In the genomic region with DNA sequence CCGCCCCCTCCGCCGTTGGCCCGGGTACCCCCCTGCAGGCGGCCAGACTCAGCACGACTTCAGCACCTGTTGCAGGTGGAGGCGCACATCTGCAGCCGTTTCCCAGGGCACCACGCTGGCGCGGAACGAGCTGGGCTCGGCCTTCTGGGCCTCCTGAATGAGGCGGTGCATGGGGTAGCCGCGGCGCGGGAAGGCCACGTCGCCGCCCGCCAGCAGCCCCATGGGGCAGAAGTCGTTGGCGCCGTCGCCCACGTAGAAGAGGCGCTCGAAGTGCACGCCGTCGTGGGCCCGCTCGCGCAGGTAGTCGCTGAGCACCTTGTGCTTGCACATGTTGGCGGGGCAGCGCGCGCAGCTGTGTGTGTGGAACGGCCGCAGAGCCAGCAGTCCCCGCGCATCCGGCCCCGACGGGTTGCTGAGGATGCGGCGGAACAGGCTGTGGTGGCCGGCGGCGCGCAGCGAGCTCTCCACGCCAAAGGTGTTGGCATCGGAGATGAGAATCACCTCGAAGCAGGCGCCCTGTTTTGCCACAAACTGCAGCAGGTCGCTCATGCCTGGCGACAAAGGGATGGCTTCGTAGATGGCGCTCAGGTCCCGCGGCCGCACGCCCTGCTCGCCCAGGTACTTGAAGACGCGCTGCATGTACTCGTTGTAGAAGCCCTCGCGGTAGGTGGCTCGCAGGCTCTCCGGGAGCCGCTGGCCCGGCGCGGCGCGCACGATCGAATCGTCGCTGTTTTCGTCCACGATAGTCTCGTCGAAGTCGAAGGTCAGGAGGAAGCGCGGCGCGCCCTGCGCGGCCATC, we compare ENCODE assay signal across 8 cellular contexts. TPM values are rescaled to one million over a fixed set of nuclear protein-coding genes. Genes with fewer than 3 reads are reported as not detected.
DNase-seq lines count a peak whose midpoint lies in the region; ATAC-seq, FAIRE-seq and TF ChIP-seq lines count a peak whose summit lies in the region.

No MANE protein-coding gene starts in this region.

- BruUV-seq in PC-3 (replicated peaks; lab: Mats Ljungman, UMichigan) (no TSS peak), GM12878 (replicated peaks; lab: Mats Ljungman, UMichigan) (no TSS peak)

- no peaks in the 10 kb centered on the region for H3K9me2 ChIP-seq in PC-3 (replicated peaks; ENCODE audit: low read length)

- no peak overlapping the region for H4K8ac ChIP-seq in mesenchymal stem cell (ENCODE audit: low read length)

- POLR2A ChIA-PET in PC-3 (lab: Charles Lee; ENCODE audit: unreplicated experiment): no interaction called here
- POLR2A ChIA-PET in GM12878 (lab: Charles Lee): interaction anchor here (0.7 to 3.6 kb wide), 4 partner anchors 10 to 45 kb away, joined by 3 to 12 read pairs (median 3); no protein-coding TSS in a partner anchor

- H2AK5ac ChIP-seq in mesenchymal stem cell (ENCODE audit: low read length, severe bottlenecking): no peak overlapping the region

- H2BK120ac ChIP-seq in mesenchymal stem cell (ENCODE audit: low read depth, low read length): no peak overlapping the region

- peaks cover 24% of the 10 kb centered on the region for H3K27me3 ChIP-seq in PC-3 (ENCODE audit: low read length)
- no peaks in the 10 kb centered on the region for H3K27me3 ChIP-seq in GM12878 (replicated peaks in 1 of 2; ENCODE audit: control insufficient read depth in 2 of 2, insufficient read depth in 2 of 2, low read length in 1 of 2)
- H3K27me3 ChIP-seq in mesenchymal stem cell (ENCODE audit: control insufficient read depth in 1 of 2, insufficient read depth in 1 of 2, low read length in 2 of 2): peaks cover 50 to 77% of the 10 kb centered on the region in 2 experiments

- DNase-seq in ELR (ENCODE audit: low read depth) (peak; percentile 25), PC-3 (no peak), GM12878 (ENCODE audit: low read depth, low spot score) (no peak), mesenchymal stem cell (peak; percentile 23), NCI-H1092 treated with DMSO at 0.1 percent for 48 hours (lab: John Stamatoyannopoulos, UW) (no peak), inferior parietal cortex (ENCODE audit: extremely low spot score) (no peak)

- H2BK15ac ChIP-seq in mesenchymal stem cell (ENCODE audit: low read depth, poor library complexity, severe bottlenecking): no peak overlapping the region

- no peak overlapping the region for H4K91ac ChIP-seq in mesenchymal stem cell (ENCODE audit: low read length)

- FAIRE-seq in GM12878 (lab: Jason Lieb, UNC): no peak

- CTCF ChIA-PET in PC-3 (lab: Charles Lee) (no interaction called here), GM12878 (lab: Yijun Ruan, JAX) (interaction anchor here (0.6 to 8.2 kb wide), 8 partner anchors 9 to 192 kb away, joined by 3 to 89 read pairs (median 7); a partner anchor contains a TSS)

- H2AFZ ChIP-seq in PC-3 (ENCODE audit: low read length) (no peak overlapping the region), GM12878 (ENCODE audit: control insufficient read depth, low read depth, low read length) (no peak overlapping the region), mesenchymal stem cell (ENCODE audit: low read depth, low read length) (no peak overlapping the region)

- H3K79me1 ChIP-seq in mesenchymal stem cell (replicated peaks; ENCODE audit: low read length, poor library complexity, severe bottlenecking): no peaks in the 10 kb centered on the region

- no peak overlapping the region for H2BK5ac ChIP-seq in mesenchymal stem cell (ENCODE audit: low read depth, low read length, poor library complexity, severe bottlenecking)

- no peaks in the 10 kb centered on the region for H4K20me1 ChIP-seq in PC-3 (ENCODE audit: low read length)
- H4K20me1 ChIP-seq in GM12878 (ENCODE audit: control insufficient read depth, insufficient read depth): 0 out of 2 replicates have a peak, but pooled peaks cover 7% of the 10 kb centered on the region

- H3K36me3 ChIP-seq in PC-3 (ENCODE audit: low read depth, low read length) (no peaks in the 10 kb centered on the region), GM12878 (ENCODE audit: control insufficient read depth in 2 of 2, insufficient read depth in 2 of 2, low read length in 1 of 2) (peaks cover 6 to 13% of the 10 kb centered on the region in 2 experiments), mesenchymal stem cell (ENCODE audit: control insufficient read depth in 1 of 2, insufficient read depth in 2 of 2, low read depth in 1 of 2, low read length in 2 of 2) (peaks cover 0 to 11% of the 10 kb centered on the region in 2 experiments)

- no peak overlapping the region for H2BK12ac ChIP-seq in mesenchymal stem cell (ENCODE audit: low read length in 2 of 2)

- TF ChIP-seq EP300 in GM12878 (IDR thresholded peaks at IDR 0.05; ENCODE audit: borderline replicate concordance in 1 of 2, control insufficient read depth in 1 of 2, low read depth in 2 of 2, low read length in 2 of 2): no peak

- H3K27ac ChIP-seq in PC-3 (ENCODE audit: low read length): no peak overlapping the region
- no peak overlapping the region for H3K27ac ChIP-seq in GM12878 (ENCODE audit: control insufficient read depth, insufficient read depth)
- H3K27ac ChIP-seq in mesenchymal stem cell (ENCODE audit: low read length, poor library complexity, severe bottlenecking): no peak overlapping the region

- SMC1A ChIA-PET in GM12878 (lab: Charles Lee; ENCODE audit: uncharacterized antibody, unreplicated experiment): interaction anchor here (1.1 to 7.3 kb wide), 2 partner anchors 33 to 44 kb away, joined by 4 to 118 read pairs; no protein-coding TSS in a partner anchor

- intact Hi-C loops in PC-3 (cut with micrococcal nuclease): no loop called here
- intact Hi-C loops in GM12878 (cut with micrococcal nuclease; ENCODE audit: unreplicated experiment): no loop called here

- 12% methylated on average over 95 of the region's 95 CpGs for WGBS in GM12878 (ENCODE audit: insufficient coverage, insufficient replicate concordance, low lambda C conversion rate, missing lambda C conversion rate)
- WGBS in mesenchymal stem cell: 6% methylated on average over 82 of the region's 95 CpGs

- H3K14ac ChIP-seq in mesenchymal stem cell (ENCODE audit: low read length in 2 of 2): no peak overlapping the region

- no peak overlapping the region for H3K18ac ChIP-seq in mesenchymal stem cell (ENCODE audit: low read depth in 1 of 2, low read length in 2 of 2)

- H3K4me3 ChIP-seq in PC-3 (ENCODE audit: low read length) (peak overlapping the region; percentile 36; the same call in 1 of the 2 replicates), GM12878 (peak overlapping the region; percentile 48; the same call in 1 of the 2 replicates), mesenchymal stem cell (ENCODE audit: insufficient read depth in 1 of 2, low read depth in 1 of 2, low read length in 2 of 2) (peak overlapping the region in 1 of 2 experiments; percentile 11)

- TF ChIP-seq CTCF in PC-3 (conservative IDR thresholded peaks at IDR 0.05; ENCODE audit: low read depth, low read length) (no peak), GM12878 (IDR thresholded peaks at IDR 0.05 in 2 of 3, conservative IDR thresholded peaks at IDR 0.05 in 1 of 3; ENCODE audit: control insufficient read depth in 2 of 3, extremely low read depth in 1 of 3, insufficient read depth in 1 of 3, low read depth in 3 of 3, low read length in 3 of 3) (no peak)

- no peaks in the 10 kb centered on the region for H3F3A ChIP-seq in PC-3 (ENCODE audit: low read length, unreplicated experiment)

- H3K4me1 ChIP-seq in PC-3 (ENCODE audit: insufficient read depth, low read length) (peaks cover 4% of the 10 kb centered on the region; the same call in 1 of the 2 replicates), GM12878 (ENCODE audit: control insufficient read depth, insufficient read depth, low read length) (peaks cover 34% of the 10 kb centered on the region), mesenchymal stem cell (ENCODE audit: control insufficient read depth, insufficient read depth, low read depth, low read length) (peaks cover 19% of the 10 kb centered on the region)

- in situ Hi-C loops in GM12878 (cut with MboI): loop anchor here (10.0 kb wide), 1 partner anchor 50 kb away; no protein-coding TSS in a partner anchor

- H3K4me2 ChIP-seq in PC-3 (ENCODE audit: low read length) (peak overlapping the region; percentile 55), GM12878 (ENCODE audit: control insufficient read depth, insufficient read depth) (peak overlapping the region; percentile 62), mesenchymal stem cell (ENCODE audit: low read length, poor library complexity, severe bottlenecking) (peak overlapping the region; percentile 70)

- RAD21 ChIA-PET in GM12878 (lab: Charles Lee; ENCODE audit: unreplicated experiment): interaction anchor here (1.0 to 5.9 kb wide), 3 partner anchors 11 to 44 kb away, joined by 6 to 72 read pairs (median 51); a partner anchor contains a TSS

- no peaks in the 10 kb centered on the region for H3K9me3 ChIP-seq in PC-3 (ENCODE audit: low read length)
- no peaks in the 10 kb centered on the region for H3K9me3 ChIP-seq in GM12878 (replicated peaks; ENCODE audit: control insufficient read depth, insufficient read depth, low read length)
- H3K9me3 ChIP-seq in mesenchymal stem cell (ENCODE audit: control insufficient read depth, low read length): no peaks in the 10 kb centered on the region

- TF ChIP-seq POLR2A in GM12878 (IDR thresholded peaks at IDR 0.05; ENCODE audit: low read depth, low read length): peak; percentile 86

- H3K9ac ChIP-seq in PC-3 (ENCODE audit: low read length): no peak overlapping the region
- no peak overlapping the region for H3K9ac ChIP-seq in GM12878 (ENCODE audit: control insufficient read depth, insufficient read depth, low read length)
- H3K9ac ChIP-seq in mesenchymal stem cell (ENCODE audit: low read length): no peak overlapping the region

- TF ChIP-seq RAD21 in GM12878 (IDR thresholded peaks at IDR 0.05; ENCODE audit: insufficient read depth, low read depth, low read length): no peak

- ATAC-seq in PC-3 (no peak), GM12878 (no peak), HG02973 (IDR thresholded peaks at IDR 0.05; ENCODE audit: unreplicated experiment) (no peak), GM21390 (IDR thresholded peaks at IDR 0.05; ENCODE audit: unreplicated experiment) (no peak)

- H3K23ac ChIP-seq in mesenchymal stem cell (ENCODE audit: low read length in 2 of 2): peak overlapping the region in 1 of 2 experiments; percentile 6

- no peaks in the 10 kb centered on the region for H3K79me2 ChIP-seq in PC-3 (ENCODE audit: low read length)
- no peaks in the 10 kb centered on the region; the same call in 1 of the 2 replicates for H3K79me2 ChIP-seq in GM12878 (ENCODE audit: control insufficient read depth, insufficient read depth, low read length)

- H3K4ac ChIP-seq in mesenchymal stem cell (ENCODE audit: low read depth in 1 of 2, low read length in 2 of 2): no peak overlapping the region

RNA-seq across cellular contexts. Expression of a gene that starts 6.2 kb away (rescaled TPM):
- total RNA-seq in PC-3 (2014; rRNA removed): 1.1 and 1.7 TPM in 2 replicates
- total RNA-seq in GM12878 (2013; cell fraction: nucleolus; rRNA removed): not detected in 2 replicates
- total RNA-seq in GM12878 (2014; rRNA removed): 0.11 and 0.23 TPM in 2 replicates
- 0.09 TPM in 1 of 2 replicates, not detected in the other for total RNA-seq in GM12878 (2014; rRNA removed; fragmentation: Illumina TruSeq; extraction: Trizol)
- total RNA-seq in GM12878 (2021): 0.21 and 0.26 TPM in 2 replicates
- polyA plus RNA-seq in GM12878 (2011; ENCODE audit: low read depth): 0.79 TPM
- polyA plus RNA-seq in GM12878 (2011; rRNA removed): not detected in 2 replicates
- not detected in 2 replicates for polyA plus RNA-seq in GM12878 (2011; cell fraction: cytosol; rRNA removed)
- not detected in 2 replicates for polyA plus RNA-seq in GM12878 (2011; cell fraction: nucleus; rRNA removed)
- 1.3 and 1.5 TPM in 2 replicates for polyA plus RNA-seq in GM12878 (2012)
- 0.03 TPM in 1 of 2 replicates, not detected in the other for polyA plus RNA-seq in GM12878 (2014; fragmentation: Illumina TruSeq; extraction: Trizol)
- polyA plus RNA-seq in GM12878 (2014; fragmentation: Nextera tagmentation; extraction: Ambion mirVana): under 1 TPM in 1 of 2 experiments, not detected in 1; 0.04 TPM
- 0.06 TPM in 1 of 2 replicates, not detected in the other for polyA plus RNA-seq in GM12878 (2014; rRNA removed)
- polyA plus RNA-seq in GM12878 (2016; fragmentation: Nextera tagmentation; extraction: Ambion mirVana): 1 to 10 TPM in 1 of 2 experiments, under 1 TPM in 1; 0.84 to 1.5 TPM
- not detected in 2 replicates for polyA minus RNA-seq in GM12878 (2011; rRNA and poly(A)+ RNA removed)
- not detected in 2 replicates for polyA minus RNA-seq in GM12878 (2011; cell fraction: cytosol; rRNA and poly(A)+ RNA removed)
- not detected in 2 replicates for polyA minus RNA-seq in GM12878 (2011; cell fraction: nucleus; rRNA and poly(A)+ RNA removed)
- 0.77 TPM for polyA plus RNA-seq in mesenchymal stem cell (2013, experiment 1 of 2)
- 0.81 TPM for polyA plus RNA-seq in mesenchymal stem cell (2013, experiment 2 of 2)

RNA-seq across cellular contexts. Expression of a gene that starts 13.9 kb away (rescaled TPM):
- total RNA-seq in PC-3 (2014; rRNA removed) (not detected in 2 replicates), GM12878 (2014; rRNA removed) (44.8 and 51.9 TPM in 2 replicates), GM12878 (2014; rRNA removed; fragmentation: Illumina TruSeq; extraction: Trizol) (19.8 and 20.3 TPM in 2 replicates), GM12878 (2021) (64.8 and 67.0 TPM in 2 replicates)
- 150 and 188 TPM in 2 replicates for total RNA-seq in GM12878 (2013; cell fraction: nucleolus; rRNA removed)
- 16.5 TPM for polyA plus RNA-seq in GM12878 (2011; ENCODE audit: low read depth)
- polyA plus RNA-seq in GM12878 (2011; rRNA removed) (25.8 and 70.6 TPM in 2 replicates), GM12878 (2014; fragmentation: Illumina TruSeq; extraction: Trizol) (11.3 and 24.5 TPM in 2 replicates), GM12878 (2014; fragmentation: Nextera tagmentation; extraction: Ambion mirVana) (10 to 100 TPM; 13.4 to 21.7 TPM), GM12878 (2014; rRNA removed) (50.4 and 63.4 TPM in 2 replicates), GM12878 (2016; fragmentation: Nextera tagmentation; extraction: Ambion mirVana) (100 to 1,000 TPM; 105 to 109 TPM)
- 71.2 and 98.3 TPM in 2 replicates for polyA plus RNA-seq in GM12878 (2011; cell fraction: cytosol; rRNA removed)
- polyA plus RNA-seq in GM12878 (2011; cell fraction: nucleus; rRNA removed): 84.5 and 115 TPM in 2 replicates
- 33.9 and 42.3 TPM in 2 replicates for polyA plus RNA-seq in GM12878 (2012)
- 57.6 and 93.4 TPM in 2 replicates for polyA minus RNA-seq in GM12878 (2011; rRNA and poly(A)+ RNA removed)
- 38.8 and 42.9 TPM in 2 replicates for polyA minus RNA-seq in GM12878 (2011; cell fraction: cytosol; rRNA and poly(A)+ RNA removed)
- 53.8 and 102 TPM in 2 replicates for polyA minus RNA-seq in GM12878 (2011; cell fraction: nucleus; rRNA and poly(A)+ RNA removed)
- 1.5 TPM for polyA plus RNA-seq in mesenchymal stem cell (2013, experiment 1 of 2)
- polyA plus RNA-seq in mesenchymal stem cell (2013, experiment 2 of 2): 1.8 TPM

RNA-seq across cellular contexts. Expression of a gene that starts 14.0 kb away (rescaled TPM):
- total RNA-seq in PC-3 (2014; rRNA removed) (0.40 TPM in 1 of 2 replicates, not detected in the other), GM12878 (2014; rRNA removed) (21.4 and 23.5 TPM in 2 replicates), GM12878 (2014; rRNA removed; fragmentation: Illumina TruSeq; extraction: Trizol) (27.1 and 29.8 TPM in 2 replicates), GM12878 (2021) (27.5 and 27.9 TPM in 2 replicates)
- total RNA-seq in GM12878 (2013; cell fraction: nucleolus; rRNA removed): 19.2 and 22.5 TPM in 2 replicates
- polyA plus RNA-seq in GM12878 (2011; ENCODE audit: low read depth): 33.4 TPM
- polyA plus RNA-seq in GM12878 (2011; rRNA removed) (60.0 and 65.4 TPM in 2 replicates), GM12878 (2014; fragmentation: Illumina TruSeq; extraction: Trizol) (53.3 and 60.4 TPM in 2 replicates), GM12878 (2014; fragmentation: Nextera tagmentation; extraction: Ambion mirVana) (10 to 100 TPM; 15.3 to 22.6 TPM), GM12878 (2014; rRNA removed) (30.4 and 36.5 TPM in 2 replicates), GM12878 (2016; fragmentation: Nextera tagmentation; extraction: Ambion mirVana) (10 to 100 TPM; 39.0 to 51.4 TPM)
- polyA plus RNA-seq in GM12878 (2011; cell fraction: cytosol; rRNA removed): 61.5 and 74.4 TPM in 2 replicates
- polyA plus RNA-seq in GM12878 (2011; cell fraction: nucleus; rRNA removed): 22.0 and 25.7 TPM in 2 replicates
- polyA plus RNA-seq in GM12878 (2012): 34.7 and 35.6 TPM in 2 replicates
- 28.7 and 48.4 TPM in 2 replicates for polyA minus RNA-seq in GM12878 (2011; rRNA and poly(A)+ RNA removed)
- 11.9 and 15.9 TPM in 2 replicates for polyA minus RNA-seq in GM12878 (2011; cell fraction: cytosol; rRNA and poly(A)+ RNA removed)
- polyA minus RNA-seq in GM12878 (2011; cell fraction: nucleus; rRNA and poly(A)+ RNA removed): 8.4 and 8.6 TPM in 2 replicates
- polyA plus RNA-seq in mesenchymal stem cell (2013, experiment 1 of 2): 0.64 TPM
- 0.75 TPM for polyA plus RNA-seq in mesenchymal stem cell (2013, experiment 2 of 2)

Comparison
In these comparisons a context has a peak if more than half of its experiments do, and no peak if none do; other contexts are left out.
1. DNase-seq: peak in ELR (single experiment) and mesenchymal stem cell (single experiment); none in PC-3 (single experiment), GM12878 (single experiment), NCI-H1092 treated with DMSO at 0.1 percent for 48 hours (single experiment) and inferior parietal cortex (single experiment).
2. RNA of a gene that starts 13.9 kb away (total RNA-seq): 19.8 to 188 TPM in GM12878; not detected in PC-3; every median in the first group is over 10 times any median in the second.
3. RNA of a gene that starts 14.0 kb away (total RNA-seq): 19.2 to 29.8 TPM in GM12878; 0.40 TPM in PC-3; every median in the first group is over 10 times any median in the second.
4. Peak in every context shown above with its lines, with median percentiles within 50 percentile points of each other: H3K4me2 ChIP-seq.